ENCODE assay signal across 12 cellular contexts in genomic region chr14:63857467-63858030, GRCh38. TPM values are rescaled to one million over a fixed set of nuclear protein-coding genes. Genes with fewer than 3 reads are reported as not detected.
DNase-seq lines count a peak whose midpoint lies in the region; ATAC-seq and TF ChIP-seq lines count a peak whose summit lies in the region.
"Had no signal": no experiment of that assay in that cellular context is flagged by ENCODE, and none has a peak within 500 bp of the region (broad histone marks: within the 10 kb centered on the region; RNA-seq: fewer than 3 reads in every experiment).

No MANE protein-coding gene starts in this region.

- 83% methylated on average over 3 of the region's 3 CpGs for WGBS in mammary epithelial cell (ENCODE audit: low coverage, missing lambda C conversion rate)

- H3K9me3 Mint-ChIP-seq in CD4-positive, alpha-beta memory T cell, result peaks cover 0 to 3% (median 0%) of the 10 kb centered on the region in 8 donors
- H3K9me3 Mint-ChIP-seq in Calu3 (ENCODE audit: low read depth, unreplicated experiment), result no peaks in the 10 kb centered on the region
- no peaks in the 10 kb centered on the region for H3K9me3 Mint-ChIP-seq in Caco-2 (ENCODE audit: unreplicated experiment)

- H3K4me3 Mint-ChIP-seq in CD4-positive, alpha-beta memory T cell, result peak overlapping the region; percentile 47 to 87 (median 79)
- no peak overlapping the region for H3K4me3 Mint-ChIP-seq in Calu3 (ENCODE audit: low read depth, unreplicated experiment)
- no peak overlapping the region for H3K4me3 Mint-ChIP-seq in Caco-2 (ENCODE audit: unreplicated experiment)

- in situ Hi-C loops in mammary epithelial cell (cut with MboI; ENCODE audit: low sequenced_read_pairs in 2 of 2), result loop anchor here (10.0 to 25.0 kb wide), 2 partner anchors 127 to 130 kb away; no protein-coding TSS in a partner anchor

- no peaks in the 10 kb centered on the region for H3K9me3 ChIP-seq in CD4-positive, alpha-beta memory T cell (ENCODE audit: control insufficient read depth in 1 of 2, low read length in 2 of 2)
- H3K9me3 ChIP-seq in mammary epithelial cell (replicated peaks; ENCODE audit: insufficient read depth, low read length), result no peaks in the 10 kb centered on the region
- H3K9me3 ChIP-seq in Caco-2, result no peaks in the 10 kb centered on the region

- H2AFZ ChIP-seq in mammary epithelial cell (ENCODE audit: low read depth, low read length), result no peak overlapping the region

- H4K20me1 ChIP-seq in mammary epithelial cell (ENCODE audit: insufficient read depth, low read length), result no peaks in the 10 kb centered on the region

- H3K9ac ChIP-seq in mammary epithelial cell (ENCODE audit: insufficient read depth, low read length), result no peak overlapping the region

- CTCF ChIA-PET in CD4-positive, alpha-beta memory T cell (lab: Charles Lee; ENCODE audit: partially characterized antibody), result interaction anchor here (0.9 kb wide), 1 partner anchor 83 kb away, joined by 3 read pairs; no protein-coding TSS in a partner anchor
- CTCF ChIA-PET in Calu3 (lab: Charles Lee) (no interaction called here), mammary epithelial cell (lab: Charles Lee; ENCODE audit: low non-redundant PET) (no interaction called here), Caco-2 (lab: Charles Lee) (no interaction called here)

- no peak overlapping the region for H3K4me2 ChIP-seq in mammary epithelial cell (ENCODE audit: insufficient read depth, low read depth, low read length)

- no peak for ATAC-seq in GM21717 (IDR thresholded peaks at IDR 0.05; ENCODE audit: unreplicated experiment)

- peaks cover 76% of the 10 kb centered on the region for H3K79me2 ChIP-seq in mammary epithelial cell (ENCODE audit: insufficient read depth, low read length)

- no peak for TF ChIP-seq CTCF in Calu3 (IDR thresholded peaks at IDR 0.05; ENCODE audit: unreplicated experiment)
- TF ChIP-seq CTCF in mammary epithelial cell (conservative IDR thresholded peaks at IDR 0.05 in 1 of 2, IDR thresholded peaks at IDR 0.05 in 1 of 2; ENCODE audit: extremely low read depth in 1 of 2, insufficient read depth in 1 of 2, low read depth in 1 of 2, low read length in 2 of 2), result no peak
- TF ChIP-seq CTCF in Caco-2 (IDR thresholded peaks at IDR 0.05; ENCODE audit: insufficient read depth in 1 of 2, low read depth in 1 of 2, low read length in 1 of 2, severe bottlenecking in 1 of 2, unreplicated experiment in 1 of 2), result no peak

- no TSS peak for BruUV-seq in Calu3 (replicated peaks; lab: Mats Ljungman, UMichigan)
- no TSS peak for BruUV-seq in mammary epithelial cell (replicated peaks; lab: Mats Ljungman, UMichigan)
- BruUV-seq in Caco-2 (replicated peaks; lab: Mats Ljungman, UMichigan), result no TSS peak

- dilution Hi-C loops in mammary epithelial cell (cut with HindIII; ENCODE audit: low sequenced_read_pairs), result no loop called here

- peak overlapping the region; percentile 36 for H3K27ac ChIP-seq in CD4-positive, alpha-beta memory T cell (ENCODE audit: low read depth, low read length)
- H3K27ac ChIP-seq in mammary epithelial cell (ENCODE audit: insufficient read depth, low read depth, low read length), result no peak overlapping the region

- H3K36me3 ChIP-seq in CD4-positive, alpha-beta memory T cell (ENCODE audit: insufficient read depth, low read length), result no peaks in the 10 kb centered on the region
- peaks cover 1% of the 10 kb centered on the region for H3K36me3 ChIP-seq in mammary epithelial cell (ENCODE audit: insufficient read depth, low read length)
- no peaks in the 10 kb centered on the region for H3K36me3 ChIP-seq in Caco-2 (ENCODE audit: control insufficient read depth, insufficient read depth, low read length)

- intact Hi-C loops in CD4-positive, alpha-beta memory T cell (cut with micrococcal nuclease), result loop anchor here (10.0 kb wide), 1 partner anchor 313 kb away; the partner anchor contains the start of gene PPP2R5E
- intact Hi-C loops in Calu3 (cut with micrococcal nuclease; ENCODE audit: unreplicated experiment) (loop anchor here (5.0 kb wide), 1 partner anchor 40 kb away; no protein-coding TSS in a partner anchor), mammary epithelial cell (cut with micrococcal nuclease) (no loop called here), Caco-2 (cut with micrococcal nuclease; ENCODE audit: unreplicated experiment) (no loop called here)

- H3K27me3 Mint-ChIP-seq in CD4-positive, alpha-beta memory T cell, result peaks cover 0 to 3% of the 10 kb centered on the region in 2 donors
- H3K27me3 Mint-ChIP-seq in Calu3 (ENCODE audit: unreplicated experiment) (no peaks in the 10 kb centered on the region), Caco-2 (ENCODE audit: insufficient read depth, unreplicated experiment) (no peaks in the 10 kb centered on the region)

- DNase-seq in CD4-positive, alpha-beta memory T cell, result peak; percentile 57 to 83 (median 61)
- DNase-seq in Calu3 (no peak), T-helper 1 cell (peak in 3 of 5 donors; percentile 10 to 74 (median 28)), mammary epithelial cell (peak; percentile 80), hippocampal formation (lab: John Stamatoyannopoulos, UW) (no peak), Caco-2 (no peak)
- DNase-seq: amygdala, erythroblast, GDM1, Karpas-422, NCI-H82 had no signal

- H3K36me3 Mint-ChIP-seq in CD4-positive, alpha-beta memory T cell, result peaks cover 5 to 22% of the 10 kb centered on the region in 2 donors
- peaks cover 33% of the 10 kb centered on the region for H3K36me3 Mint-ChIP-seq in Calu3 (ENCODE audit: insufficient read depth, unreplicated experiment)
- peaks cover 6% of the 10 kb centered on the region for H3K36me3 Mint-ChIP-seq in Caco-2 (ENCODE audit: insufficient read depth, unreplicated experiment)

- peaks cover 81% of the 10 kb centered on the region for H3K4me1 ChIP-seq in CD4-positive, alpha-beta memory T cell (ENCODE audit: insufficient read depth, low read length)
- H3K4me1 ChIP-seq in mammary epithelial cell (ENCODE audit: insufficient read depth, low read length), result peaks cover 17% of the 10 kb centered on the region
- peaks cover 15% of the 10 kb centered on the region for H3K4me1 ChIP-seq in Caco-2

- H3K27ac Mint-ChIP-seq in CD4-positive, alpha-beta memory T cell, result peak overlapping the region; percentile 72 to 97 (median 93)
- H3K27ac Mint-ChIP-seq in Calu3 (ENCODE audit: unreplicated experiment), result peak overlapping the region; percentile 53
- H3K27ac Mint-ChIP-seq in Caco-2 (ENCODE audit: unreplicated experiment), result no peak overlapping the region

- POLR2A ChIA-PET in CD4-positive, alpha-beta memory T cell (lab: Charles Lee; ENCODE audit: partially characterized antibody), result interaction anchor here (0.7 to 7.6 kb wide), 6 partner anchors 7 to 83 kb away, joined by 3 to 202 read pairs (median 4); no protein-coding TSS in a partner anchor
- POLR2A ChIA-PET in Caco-2 (lab: Charles Lee), result no interaction called here

- peak overlapping the region in 1 of 2 donors; percentile 7 for H3K4me3 ChIP-seq in CD4-positive, alpha-beta memory T cell (ENCODE audit: low read length in 2 of 2)
- H3K4me3 ChIP-seq in mammary epithelial cell (replicated peaks in 1 of 3; ENCODE audit: insufficient read depth in 1 of 3, low read depth in 2 of 3, low read length in 3 of 3), result no peak overlapping the region
- no peak overlapping the region for H3K4me3 ChIP-seq in Caco-2 (ENCODE audit: low read depth, low read length)

- H3K27me3 ChIP-seq in CD4-positive, alpha-beta memory T cell (ENCODE audit: insufficient read depth, low read length), result no peaks in the 10 kb centered on the region
- no peaks in the 10 kb centered on the region for H3K27me3 ChIP-seq in mammary epithelial cell (ENCODE audit: insufficient read depth, low read length)
- no peaks in the 10 kb centered on the region for H3K27me3 ChIP-seq in Caco-2 (replicated peaks; ENCODE audit: control insufficient read depth, insufficient read depth, low read length)

- peaks cover 40 to 77% (median 63%) of the 10 kb centered on the region in 4 donors for H3K4me1 Mint-ChIP-seq in CD4-positive, alpha-beta memory T cell
- H3K4me1 Mint-ChIP-seq in Calu3 (ENCODE audit: low read depth, unreplicated experiment) (peaks cover 46% of the 10 kb centered on the region), Caco-2 (ENCODE audit: low read depth, unreplicated experiment) (peaks cover 13% of the 10 kb centered on the region)

RNA-seq across cellular contexts. Expression of gene SYNE2, which starts 4.7 kb away (rescaled TPM):
- total RNA-seq in CD4-positive, alpha-beta memory T cell, result 100 to 1,000 TPM; 259 to 280 TPM
- 100 to 1,000 TPM in 1 of 2 donors, 10 to 100 TPM in 1; 14.2 to 120 TPM for polyA plus RNA-seq in CD4-positive, alpha-beta memory T cell
- total RNA-seq in Calu3 (2022) (142 and 171 TPM in 2 replicates), mammary epithelial cell (10 to 100 TPM; 44.6 to 65.3 TPM), Caco-2 (2022) (48.5 and 50.3 TPM in 2 replicates)
- 11.5 TPM for polyA plus RNA-seq in mammary epithelial cell
- 157 TPM for polyA minus RNA-seq in mammary epithelial cell

Comparison
In these comparisons a context has a peak if more than half of its experiments do, and no peak if none do; other contexts are left out.
1. DNase-seq: peak in CD4-positive, alpha-beta memory T cell (5 of 5), T-helper 1 cell (3 of 5) and mammary epithelial cell (single experiment); none in Calu3 (single experiment), hippocampal formation (0 of 2) and Caco-2 (0 of 2).
2. H3K4me3 Mint-ChIP-seq: peak in CD4-positive, alpha-beta memory T cell (8 of 8); none in Calu3 (single experiment) and Caco-2 (single experiment).
3. intact Hi-C loops: an anchor here in CD4-positive, alpha-beta memory T cell (10.0 kb wide) and Calu3 (5.0 kb wide); none called in mammary epithelial cell and Caco-2.